18 cellular contexts compared by ENCODE assay signal in genomic region chr1:11567244-11568065, GRCh38.
DNase-seq lines count a peak whose midpoint lies in the region; TF ChIP-seq lines count a peak whose summit lies in the region.
"Had no signal": no experiment of that assay in that cellular context is flagged by ENCODE, and none has a peak within 500 bp of the region (broad histone marks: within the 10 kb centered on the region; RNA-seq: fewer than 3 reads in every experiment).

No MANE protein-coding gene starts in this region.

- H4K20me1 ChIP-seq in DOHH2 (ENCODE audit: control insufficient read depth, insufficient read depth, low read depth, low read length), result no peaks in the 10 kb centered on the region
- H4K20me1 ChIP-seq in KMS-11 (ENCODE audit: insufficient read depth), result no peaks in the 10 kb centered on the region

- no peaks in the 10 kb centered on the region for H3K79me2 ChIP-seq in DOHH2 (ENCODE audit: control insufficient read depth, low read length)
- H3K79me2 ChIP-seq in KMS-11 (ENCODE audit: insufficient read depth, low read depth), result no peaks in the 10 kb centered on the region

- H3K27ac ChIP-seq in DOHH2 (ENCODE audit: low read depth, low read length) (peak overlapping the region; percentile 97), KMS-11 (peak overlapping the region; percentile 81)
- H3K27ac ChIP-seq: C4-2B, GM23248 had no signal

- no peaks in the 10 kb centered on the region for H3K9me3 ChIP-seq in DOHH2 (ENCODE audit: control insufficient read depth, insufficient read depth, low read length)

- peaks cover 11% of the 10 kb centered on the region for H3K4me1 Mint-ChIP-seq in mesothelial cell of epicardium

- H3K4me1 ChIP-seq in DOHH2 (ENCODE audit: control insufficient read depth, low read length) (peaks cover 98% of the 10 kb centered on the region), KMS-11 (ENCODE audit: low read depth, poor library complexity, severe bottlenecking) (peaks cover 100% of the 10 kb centered on the region)

- H3K27ac Mint-ChIP-seq in mesothelial cell of epicardium, result no peak overlapping the region
- H3K27ac Mint-ChIP-seq: T-helper 17 cell had no signal

- H3K9me3 Mint-ChIP-seq in mesothelial cell of epicardium, result no peaks in the 10 kb centered on the region

- DNase-seq in SHP77 (lab: John Stamatoyannopoulos, UW), result peak; percentile 19 to 20
- DNase-seq in kidney epithelial cell (ENCODE audit: low read depth), result peak; percentile 39
- no peak for DNase-seq in HuH-7 (ENCODE audit: low spot score)
- DNase-seq in stimulated activated CD8-positive, alpha-beta memory T cell treated with anti-CD3 and anti-CD28 coated beads, Interleukin-4, amount 100 ng/mL, for 48 hours, result no peak
- DNase-seq in mesothelial cell of epicardium (ENCODE audit: low spot score in 2 of 2, unreplicated experiment in 2 of 2), result no peak
- DNase-seq: ACHN, DND-41, GDM1, GM23248, HCEC 1CT, MV-4-11, NCI-H187, NCI-H510A, NCI-H748 treated with DMSO at 0.1 percent for 48 hours, T-helper 17 cell had no signal

- TF ChIP-seq CTCF in DOHH2 (IDR thresholded peaks at IDR 0.05; ENCODE audit: low read depth, low read length, poor library complexity, severe bottlenecking) (no peak), KMS-11 (conservative IDR thresholded peaks at IDR 0.05; ENCODE audit: low read depth, low read length) (no peak), kidney epithelial cell (IDR thresholded peaks at IDR 0.05; ENCODE audit: insufficient read depth, low read length, poor library complexity, severe bottlenecking) (no peak), mesothelial cell of epicardium (IDR thresholded peaks at IDR 0.05; ENCODE audit: unreplicated experiment) (no peak)

- peak overlapping the region; percentile 80 for H3K4me2 ChIP-seq in DOHH2 (ENCODE audit: low read length)
- peak overlapping the region; percentile 28; the same call in 1 of the 2 replicates for H3K4me2 ChIP-seq in KMS-11

- no peak overlapping the region for H2AFZ ChIP-seq in KMS-11 (ENCODE audit: low read depth)
- H2AFZ ChIP-seq: GM23248 had no signal

- no peak overlapping the region for H3K4me3 ChIP-seq in DOHH2 (ENCODE audit: low read length)
- no peak overlapping the region for H3K4me3 ChIP-seq in KMS-11 (IDR thresholded peaks at IDR 0.05; ENCODE audit: insufficient read depth, low read depth, low read length)
- H3K4me3 ChIP-seq in kidney epithelial cell (ENCODE audit: low read depth, low read length), result no peak overlapping the region
- H3K4me3 ChIP-seq: GM23248 had no signal

- H3K9ac ChIP-seq in KMS-11, result no peak overlapping the region
- H3K9ac ChIP-seq: GM23248 had no signal

- H3K9me2 ChIP-seq in DOHH2 (replicated peaks; ENCODE audit: control insufficient read depth, low read length), result no peaks in the 10 kb centered on the region

- H3F3A ChIP-seq in DOHH2 (ENCODE audit: control insufficient read depth, insufficient read depth), result peaks cover 31% of the 10 kb centered on the region

- H3K27me3 ChIP-seq in DOHH2 (ENCODE audit: control insufficient read depth, low read length) (no peaks in the 10 kb centered on the region), KMS-11 (ENCODE audit: insufficient read depth, low read depth) (no peaks in the 10 kb centered on the region), kidney epithelial cell (ENCODE audit: control insufficient read depth, insufficient read depth, low read length) (peaks cover 14% of the 10 kb centered on the region)

- H3K36me3 ChIP-seq in DOHH2 (ENCODE audit: control insufficient read depth, low read length), result no peaks in the 10 kb centered on the region
- H3K36me3 ChIP-seq in KMS-11 (ENCODE audit: insufficient read depth), result no peaks in the 10 kb centered on the region
- no peaks in the 10 kb centered on the region for H3K36me3 ChIP-seq in kidney epithelial cell (ENCODE audit: control insufficient read depth, insufficient read depth, low read length)

- no peaks in the 10 kb centered on the region for H3K36me3 Mint-ChIP-seq in mesothelial cell of epicardium

- H3K27me3 Mint-ChIP-seq in mesothelial cell of epicardium (ENCODE audit: low read depth), result peaks cover 82% of the 10 kb centered on the region

- H3K4me3 Mint-ChIP-seq in mesothelial cell of epicardium, result no peak overlapping the region
- H3K4me3 Mint-ChIP-seq: T-helper 17 cell had no signal

Comparison
In these comparisons a context has a peak if more than half of its experiments do, and no peak if none do; other contexts are left out.
1. DNase-seq: peak in SHP77 (2 of 2) and kidney epithelial cell (single experiment); none in HuH-7 (single experiment), stimulated activated CD8-positive, alpha-beta memory T cell treated with anti-CD3 and anti-CD28 coated beads, Interleukin-4, amount 100 ng/mL, for 48 hours (single experiment) and mesothelial cell of epicardium (0 of 2).